In genomic region chr6:11354019-11354418, GRCh38 we compare ENCODE assay signal across 1 cellular context.
TF ChIP-seq lines count a peak whose summit lies in the region.

No MANE protein-coding gene starts in this region.

TF ChIP-seq in GM12878, 131 proteins besides CTCF, POLR2A, EP300 and RAD21 (continued from another document):
- TF ChIP-seq ZNF592 (IDR thresholded peaks at IDR 0.05) (no peak), ZBED1 (IDR thresholded peaks at IDR 0.05; ENCODE audit: borderline replicate concordance) (no peak), ATF2 (IDR thresholded peaks at IDR 0.05; ENCODE audit: low read length) (0 out of 2 replicates have a peak, but pooled peaks have one; percentile 18), E4F1 (IDR thresholded peaks at IDR 0.05; ENCODE audit: borderline replicate concordance, partially characterized antibody) (no peak), CHD4 (IDR thresholded peaks at IDR 0.05) (no peak), NBN (IDR thresholded peaks at IDR 0.05) (no peak), WRNIP1 (IDR thresholded peaks at IDR 0.05; ENCODE audit: borderline replicate concordance, low read depth, low read length) (no peak), PBX3 (IDR thresholded peaks at IDR 0.05; ENCODE audit: insufficient replicate concordance, low read depth, low read length) (no peak), TCF12 (IDR thresholded peaks at IDR 0.05; ENCODE audit: low read depth, low read length) (0 out of 2 replicates have a peak, but pooled peaks have one; percentile 50), CREM (IDR thresholded peaks at IDR 0.05; ENCODE audit: low read depth) (peak; percentile 47; the same call in 1 of the 2 replicates), IKZF2 (IDR thresholded peaks at IDR 0.05) (peak; percentile 28 to 39; a peak in 2 of 4 replicates), CBFB (IDR thresholded peaks at IDR 0.05; ENCODE audit: low read depth) (no peak), RCOR1 (conservative IDR thresholded peaks at IDR 0.05; ENCODE audit: low read depth, low read length) (no peak), EED (IDR thresholded peaks at IDR 0.05; ENCODE audit: low read depth) (peak; percentile 48; the same call in 1 of the 2 replicates), EZH2 (IDR thresholded peaks at IDR 0.05; ENCODE audit: borderline replicate concordance, control insufficient read depth, low read depth, low read length) (no peak), SUZ12 (IDR thresholded peaks at IDR 0.05; ENCODE audit: unreplicated experiment) (no peak), RUNX3 (IDR thresholded peaks at IDR 0.05; ENCODE audit: low read length) (peak; percentile 58), CREB1 (IDR thresholded peaks at IDR 0.05; ENCODE audit: low read depth) (peak; percentile 62; the same call in 1 of the 2 replicates)
